21 cellular contexts compared by ENCODE assay signal in genomic region chr2:40859617-40860016, GRCh38.
"Had no signal": no experiment of that assay in that cellular context is flagged by ENCODE, and none has a peak within 500 bp of the region (broad histone marks: within the 10 kb centered on the region; RNA-seq: fewer than 3 reads in every experiment).

No MANE protein-coding gene starts in this region.

- H3K36me3 ChIP-seq: left ventricle myocardium inferior, right atrium auricular region, tibial artery had no signal

- H3K4me1 Mint-ChIP-seq: activated B cell treated with CpG ODN at 0.5 μM for 24 hours; activated CD4-positive, alpha-beta T cell treated with anti-CD3 and anti-CD28 coated beads, Interleukin-2, amount 10 ng/mL, durations not matched to agents 24 days and 14 days; central memory CD8-positive, alpha-beta T cell; memory B cell; natural killer cell had no signal

- H3K9me3 Mint-ChIP-seq: activated CD4-positive, alpha-beta T cell treated with anti-CD3 and anti-CD28 coated beads, Interleukin-2, amount 10 ng/mL, durations not matched to agents 24 days and 14 days; memory B cell had no signal

- DNase-seq: activated B cell treated with CpG ODN at 0.5 μM for 24 hours; activated CD4-positive, alpha-beta T cell treated with anti-CD3 and anti-CD28 coated beads, Interleukin-2, amount 10 ng/mL, durations not matched to agents 24 days and 14 days; activated gamma-delta T cell treated with Interleukin-2 at 50 U/mL for 16 hours; amniotic stem cell; foreskin fibroblast; head of caudate nucleus; kidney; left ventricle myocardium inferior; natural killer cell; stimulated activated CD4-positive, alpha-beta T cell treated with anti-CD3 and anti-CD28 coated beads, Interleukin-15, amount 100 ng/mL, for 24 hours; stimulated activated CD4-positive, alpha-beta T cell treated with anti-CD3 and anti-CD28 coated beads, Interleukin-4, amount 100 ng/mL, for 24 hours; stimulated activated naive CD4-positive, alpha-beta T cell; tibial artery had no signal

- H3K27me3 Mint-ChIP-seq: activated B cell treated with CpG ODN at 0.5 μM for 24 hours; activated CD4-positive, alpha-beta T cell treated with anti-CD3 and anti-CD28 coated beads, Interleukin-2, amount 10 ng/mL, durations not matched to agents 24 days and 14 days; activated naive CD8-positive, alpha-beta T cell; central memory CD8-positive, alpha-beta T cell; memory B cell had no signal

- H3K27ac ChIP-seq: coronary artery, left ventricle myocardium inferior, right atrium auricular region, tibial artery had no signal

- H3K27me3 ChIP-seq: right atrium auricular region, tibial artery had no signal

- H3K4me1 ChIP-seq: left ventricle myocardium inferior, right atrium auricular region, tibial artery had no signal

- H3K4me3 ChIP-seq: coronary artery, left ventricle myocardium inferior, right atrium auricular region, tibial artery had no signal

- FAIRE-seq: endothelial cell of umbilical vein, kidney, TTC549, urothelium cell line had no signal

- H3K27ac Mint-ChIP-seq: activated B cell treated with CpG ODN at 0.5 μM for 24 hours; activated CD4-positive, alpha-beta T cell treated with anti-CD3 and anti-CD28 coated beads, Interleukin-2, amount 10 ng/mL, durations not matched to agents 24 days and 14 days; activated naive CD8-positive, alpha-beta T cell; memory B cell; natural killer cell had no signal

- H3K36me3 Mint-ChIP-seq: activated naive CD8-positive, alpha-beta T cell; memory B cell; natural killer cell had no signal

- H3K9me3 ChIP-seq: right atrium auricular region, tibial artery had no signal

- H3K4me3 Mint-ChIP-seq: activated B cell treated with CpG ODN at 0.5 μM for 24 hours; activated CD4-positive, alpha-beta T cell treated with anti-CD3 and anti-CD28 coated beads, Interleukin-2, amount 10 ng/mL, durations not matched to agents 24 days and 14 days; activated naive CD8-positive, alpha-beta T cell; central memory CD8-positive, alpha-beta T cell; memory B cell; natural killer cell had no signal
